30 cellular contexts compared by ENCODE assay signal in the genomic region with DNA sequence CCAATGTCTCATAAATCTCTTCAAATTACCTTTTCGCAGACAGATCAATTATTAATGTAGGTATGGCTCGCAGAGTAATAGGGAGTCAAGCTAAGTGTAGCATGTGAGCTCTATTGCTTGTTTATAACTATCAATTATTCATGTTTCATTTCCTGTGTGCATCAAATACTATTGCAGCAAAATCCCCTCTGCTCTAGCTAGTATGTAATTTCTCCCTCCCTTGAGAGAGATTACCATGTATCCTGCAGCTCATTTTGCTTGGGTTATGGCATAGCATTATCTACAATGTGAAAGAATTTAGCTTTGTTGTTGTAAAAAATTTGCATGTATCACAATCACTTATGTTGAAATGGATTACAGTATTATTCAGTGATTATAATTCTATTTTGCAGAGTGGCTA.
"Had no signal": no experiment of that assay in that cellular context is flagged by ENCODE, and none has a peak within 500 bp of the region (broad histone marks: within the 10 kb centered on the region; RNA-seq: fewer than 3 reads in every experiment).

No MANE protein-coding gene starts in this region.

- DNase-seq: Karpas-422, MM.1S, MV-4-11, NCI-H1048, NCI-H1092 treated with DMSO at 0.1 percent for 48 hours, NCI-H1105 treated with DMSO at 0.1 percent for 48 hours, NCI-H1436, NCI-H146, NCI-H1694, NCI-H187, NCI-H1930, NCI-H2029 treated with DMSO at 0.1 percent for 48 hours, NCI-H2081 treated with DMSO at 0.1 percent for 48 hours, NCI-H2107, NCI-H2171, NCI-H226, NCI-H446 treated with DMSO at 0.1 percent for 48 hours, NCI-H510A, NCI-H524, NCI-H526, NCI-H774, PC-9, SHP77, SIG-M5, SJCRH30, SK-N-SH, SW 1271, T-helper 1 cell had no signal

- H3K27ac ChIP-seq: KMS-11, PC-9, RWPE1, SJCRH30 had no signal

- H3K27me3 ChIP-seq: SJCRH30 had no signal

- H3K9me3 ChIP-seq: SJCRH30, SK-N-SH had no signal

- H3K4me1 ChIP-seq: SJCRH30 had no signal

- H3K9ac ChIP-seq: KMS-11, SK-N-SH had no signal

- H3K36me3 ChIP-seq: SJCRH30 had no signal

- H3K4me3 ChIP-seq: PC-9, SJCRH30 had no signal
